1 cellular context compared by ENCODE assay signal in the genomic region with DNA sequence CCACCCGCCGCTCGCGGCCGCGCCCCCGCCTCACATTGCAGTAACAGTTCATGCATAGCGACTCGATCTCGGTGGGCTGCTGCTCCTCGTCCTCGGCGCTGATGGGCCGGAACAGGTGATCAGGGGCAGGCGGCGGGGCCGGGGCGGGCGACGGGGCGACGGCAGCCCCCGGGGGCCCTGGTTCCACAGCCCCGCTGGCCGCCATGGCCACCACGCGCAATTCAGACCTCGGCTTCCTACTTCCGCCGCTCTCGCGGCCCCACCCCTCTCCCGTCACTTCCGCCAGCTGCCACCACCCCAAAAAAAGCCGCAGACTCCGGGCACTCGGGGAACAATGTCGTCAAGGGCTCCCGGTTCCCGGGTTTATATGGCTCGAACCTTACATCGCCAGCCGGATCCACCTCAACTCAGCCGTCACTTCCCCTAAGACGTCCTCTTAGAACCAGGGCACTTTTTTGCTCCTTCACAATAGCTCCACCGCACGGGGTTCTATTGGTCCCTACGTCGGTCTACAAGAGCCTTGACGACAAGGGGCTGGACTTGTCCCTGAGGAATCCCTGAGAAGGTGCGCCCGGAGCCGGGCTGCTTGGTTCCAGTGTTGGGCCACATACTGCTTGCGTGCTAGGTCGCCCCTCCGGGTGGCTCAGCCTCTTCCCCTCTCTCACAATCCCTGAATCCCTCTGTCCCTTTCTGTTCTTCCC.
A peak's percentile ranks its signal among the peaks of the same experiment; 100 is the strongest.
TF ChIP-seq lines count a peak whose summit lies in the region.

A gene with protein sequence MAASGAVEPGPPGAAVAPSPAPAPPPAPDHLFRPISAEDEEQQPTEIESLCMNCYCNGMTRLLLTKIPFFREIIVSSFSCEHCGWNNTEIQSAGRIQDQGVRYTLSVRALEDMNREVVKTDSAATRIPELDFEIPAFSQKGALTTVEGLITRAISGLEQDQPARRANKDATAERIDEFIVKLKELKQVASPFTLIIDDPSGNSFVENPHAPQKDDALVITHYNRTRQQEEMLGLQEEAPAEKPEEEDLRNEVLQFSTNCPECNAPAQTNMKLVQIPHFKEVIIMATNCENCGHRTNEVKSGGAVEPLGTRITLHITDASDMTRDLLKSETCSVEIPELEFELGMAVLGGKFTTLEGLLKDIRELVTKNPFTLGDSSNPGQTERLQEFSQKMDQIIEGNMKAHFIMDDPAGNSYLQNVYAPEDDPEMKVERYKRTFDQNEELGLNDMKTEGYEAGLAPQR (minus strand): TSS at position 238 of the 701 bp plus-strand sequence. CDS start 33 bp downstream, at position 205.

TF ChIP-seq in HepG2, 621 proteins besides CTCF, POLR2A, EP300 and RAD21 (continued from another document and continues in another):
- TF ChIP-seq, protein P1, sequence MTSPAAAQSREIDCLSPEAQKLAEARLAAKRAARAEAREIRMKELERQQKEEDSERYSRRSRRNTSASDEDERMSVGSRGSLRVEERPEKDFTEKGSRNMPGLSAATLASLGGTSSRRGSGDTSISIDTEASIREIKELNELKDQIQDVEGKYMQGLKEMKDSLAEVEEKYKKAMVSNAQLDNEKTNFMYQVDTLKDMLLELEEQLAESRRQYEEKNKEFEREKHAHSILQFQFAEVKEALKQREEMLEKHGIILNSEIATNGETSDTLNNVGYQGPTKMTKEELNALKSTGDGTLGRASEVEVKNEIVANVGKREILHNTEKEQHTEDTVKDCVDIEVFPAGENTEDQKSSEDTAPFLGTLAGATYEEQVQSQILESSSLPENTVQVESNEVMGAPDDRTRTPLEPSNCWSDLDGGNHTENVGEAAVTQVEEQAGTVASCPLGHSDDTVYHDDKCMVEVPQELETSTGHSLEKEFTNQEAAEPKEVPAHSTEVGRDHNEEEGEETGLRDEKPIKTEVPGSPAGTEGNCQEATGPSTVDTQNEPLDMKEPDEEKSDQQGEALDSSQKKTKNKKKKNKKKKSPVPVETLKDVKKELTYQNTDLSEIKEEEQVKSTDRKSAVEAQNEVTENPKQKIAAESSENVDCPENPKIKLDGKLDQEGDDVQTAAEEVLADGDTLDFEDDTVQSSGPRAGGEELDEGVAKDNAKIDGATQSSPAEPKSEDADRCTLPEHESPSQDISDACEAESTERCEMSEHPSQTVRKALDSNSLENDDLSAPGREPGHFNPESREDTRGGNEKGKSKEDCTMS (CRISPR knock-in tag; conservative IDR thresholded peaks at IDR 0.05): no peak
- TF ChIP-seq RBFOX2 (IDR thresholded peaks at IDR 0.05; ENCODE audit: low read depth, low read length): peak; percentile 89
- peak; percentile 84 for TF ChIP-seq KAT7 (CRISPR knock-in tag; IDR thresholded peaks at IDR 0.05; ENCODE audit: borderline replicate concordance)
- no peak for TF ChIP-seq ZNF564 (CRISPR knock-in tag; IDR thresholded peaks at IDR 0.05)
- 0 out of 2 replicates have a peak, but pooled peaks have one; percentile 32 for TF ChIP-seq TSC22D2 (CRISPR knock-in tag; IDR thresholded peaks at IDR 0.05; ENCODE audit: borderline replicate concordance)
- TF ChIP-seq, protein P2, sequence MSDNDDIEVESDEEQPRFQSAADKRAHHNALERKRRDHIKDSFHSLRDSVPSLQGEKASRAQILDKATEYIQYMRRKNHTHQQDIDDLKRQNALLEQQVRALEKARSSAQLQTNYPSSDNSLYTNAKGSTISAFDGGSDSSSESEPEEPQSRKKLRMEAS (IDR thresholded peaks at IDR 0.05): peak; percentile 80
- TF ChIP-seq, protein P3, sequence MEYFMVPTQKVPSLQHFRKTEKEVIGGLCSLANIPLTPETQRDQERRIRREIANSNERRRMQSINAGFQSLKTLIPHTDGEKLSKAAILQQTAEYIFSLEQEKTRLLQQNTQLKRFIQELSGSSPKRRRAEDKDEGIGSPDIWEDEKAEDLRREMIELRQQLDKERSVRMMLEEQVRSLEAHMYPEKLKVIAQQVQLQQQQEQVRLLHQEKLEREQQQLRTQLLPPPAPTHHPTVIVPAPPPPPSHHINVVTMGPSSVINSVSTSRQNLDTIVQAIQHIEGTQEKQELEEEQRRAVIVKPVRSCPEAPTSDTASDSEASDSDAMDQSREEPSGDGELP (IDR thresholded peaks at IDR 0.05; ENCODE audit: borderline replicate concordance, low read depth): peak; percentile 98
- TF ChIP-seq, protein P4, sequence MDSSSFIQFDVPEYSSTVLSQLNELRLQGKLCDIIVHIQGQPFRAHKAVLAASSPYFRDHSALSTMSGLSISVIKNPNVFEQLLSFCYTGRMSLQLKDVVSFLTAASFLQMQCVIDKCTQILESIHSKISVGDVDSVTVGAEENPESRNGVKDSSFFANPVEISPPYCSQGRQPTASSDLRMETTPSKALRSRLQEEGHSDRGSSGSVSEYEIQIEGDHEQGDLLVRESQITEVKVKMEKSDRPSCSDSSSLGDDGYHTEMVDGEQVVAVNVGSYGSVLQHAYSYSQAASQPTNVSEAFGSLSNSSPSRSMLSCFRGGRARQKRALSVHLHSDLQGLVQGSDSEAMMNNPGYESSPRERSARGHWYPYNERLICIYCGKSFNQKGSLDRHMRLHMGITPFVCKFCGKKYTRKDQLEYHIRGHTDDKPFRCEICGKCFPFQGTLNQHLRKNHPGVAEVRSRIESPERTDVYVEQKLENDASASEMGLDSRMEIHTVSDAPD (CRISPR knock-in tag; IDR thresholded peaks at IDR 0.05): no peak
- peak; percentile 43; the same call in 1 of the 2 replicates for TF ChIP-seq ZNF878 (CRISPR knock-in tag; IDR thresholded peaks at IDR 0.05)
- TF ChIP-seq ZNF263 (CRISPR knock-in tag; IDR thresholded peaks at IDR 0.05): no peak; the same call in 1 of the 2 replicates
- TF ChIP-seq BCL6 (CRISPR knock-in tag; IDR thresholded peaks at IDR 0.05): 0 out of 2 replicates have a peak, but pooled peaks have one; percentile 6
- TF ChIP-seq KLF15 (CRISPR knock-in tag; IDR thresholded peaks at IDR 0.05; ENCODE audit: borderline replicate concordance): no peak
- TF ChIP-seq ZBTB38 (CRISPR knock-in tag; IDR thresholded peaks at IDR 0.05): no peak; the same call in 1 of the 2 replicates
- TF ChIP-seq HES4 (CRISPR knock-in tag; IDR thresholded peaks at IDR 0.05; ENCODE audit: borderline replicate concordance): 0 out of 2 replicates have a peak, but pooled peaks have one; percentile 39
- peak; percentile 92 for TF ChIP-seq YY1 (IDR thresholded peaks at IDR 0.05; ENCODE audit: insufficient read depth, insufficient replicate concordance, low read depth, low read length)
- TF ChIP-seq NFIB (CRISPR knock-in tag; IDR thresholded peaks at IDR 0.05; ENCODE audit: borderline replicate concordance): no peak
- TF ChIP-seq ZNF510 (CRISPR knock-in tag; IDR thresholded peaks at IDR 0.05; ENCODE audit: low read depth): 0 out of 2 replicates have a peak, but pooled peaks have one; percentile 51
- TF ChIP-seq CHCHD3 (CRISPR knock-in tag; IDR thresholded peaks at IDR 0.05): 0 out of 2 replicates have a peak, but pooled peaks have one; percentile 15
- TF ChIP-seq ELF4 (CRISPR knock-in tag; IDR thresholded peaks at IDR 0.05; ENCODE audit: borderline replicate concordance): 0 out of 2 replicates have a peak, but pooled peaks have one; percentile 39
- no peak for TF ChIP-seq CBX1 (IDR thresholded peaks at IDR 0.05; ENCODE audit: low read depth)
- TF ChIP-seq, protein P5, sequence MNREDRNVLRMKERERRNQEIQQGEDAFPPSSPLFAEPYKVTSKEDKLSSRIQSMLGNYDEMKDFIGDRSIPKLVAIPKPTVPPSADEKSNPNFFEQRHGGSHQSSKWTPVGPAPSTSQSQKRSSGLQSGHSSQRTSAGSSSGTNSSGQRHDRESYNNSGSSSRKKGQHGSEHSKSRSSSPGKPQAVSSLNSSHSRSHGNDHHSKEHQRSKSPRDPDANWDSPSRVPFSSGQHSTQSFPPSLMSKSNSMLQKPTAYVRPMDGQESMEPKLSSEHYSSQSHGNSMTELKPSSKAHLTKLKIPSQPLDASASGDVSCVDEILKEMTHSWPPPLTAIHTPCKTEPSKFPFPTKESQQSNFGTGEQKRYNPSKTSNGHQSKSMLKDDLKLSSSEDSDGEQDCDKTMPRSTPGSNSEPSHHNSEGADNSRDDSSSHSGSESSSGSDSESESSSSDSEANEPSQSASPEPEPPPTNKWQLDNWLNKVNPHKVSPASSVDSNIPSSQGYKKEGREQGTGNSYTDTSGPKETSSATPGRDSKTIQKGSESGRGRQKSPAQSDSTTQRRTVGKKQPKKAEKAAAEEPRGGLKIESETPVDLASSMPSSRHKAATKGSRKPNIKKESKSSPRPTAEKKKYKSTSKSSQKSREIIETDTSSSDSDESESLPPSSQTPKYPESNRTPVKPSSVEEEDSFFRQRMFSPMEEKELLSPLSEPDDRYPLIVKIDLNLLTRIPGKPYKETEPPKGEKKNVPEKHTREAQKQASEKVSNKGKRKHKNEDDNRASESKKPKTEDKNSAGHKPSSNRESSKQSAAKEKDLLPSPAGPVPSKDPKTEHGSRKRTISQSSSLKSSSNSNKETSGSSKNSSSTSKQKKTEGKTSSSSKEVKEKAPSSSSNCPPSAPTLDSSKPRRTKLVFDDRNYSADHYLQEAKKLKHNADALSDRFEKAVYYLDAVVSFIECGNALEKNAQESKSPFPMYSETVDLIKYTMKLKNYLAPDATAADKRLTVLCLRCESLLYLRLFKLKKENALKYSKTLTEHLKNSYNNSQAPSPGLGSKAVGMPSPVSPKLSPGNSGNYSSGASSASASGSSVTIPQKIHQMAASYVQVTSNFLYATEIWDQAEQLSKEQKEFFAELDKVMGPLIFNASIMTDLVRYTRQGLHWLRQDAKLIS (CRISPR knock-in tag; IDR thresholded peaks at IDR 0.05): no peak
- TF ChIP-seq, protein P6, sequence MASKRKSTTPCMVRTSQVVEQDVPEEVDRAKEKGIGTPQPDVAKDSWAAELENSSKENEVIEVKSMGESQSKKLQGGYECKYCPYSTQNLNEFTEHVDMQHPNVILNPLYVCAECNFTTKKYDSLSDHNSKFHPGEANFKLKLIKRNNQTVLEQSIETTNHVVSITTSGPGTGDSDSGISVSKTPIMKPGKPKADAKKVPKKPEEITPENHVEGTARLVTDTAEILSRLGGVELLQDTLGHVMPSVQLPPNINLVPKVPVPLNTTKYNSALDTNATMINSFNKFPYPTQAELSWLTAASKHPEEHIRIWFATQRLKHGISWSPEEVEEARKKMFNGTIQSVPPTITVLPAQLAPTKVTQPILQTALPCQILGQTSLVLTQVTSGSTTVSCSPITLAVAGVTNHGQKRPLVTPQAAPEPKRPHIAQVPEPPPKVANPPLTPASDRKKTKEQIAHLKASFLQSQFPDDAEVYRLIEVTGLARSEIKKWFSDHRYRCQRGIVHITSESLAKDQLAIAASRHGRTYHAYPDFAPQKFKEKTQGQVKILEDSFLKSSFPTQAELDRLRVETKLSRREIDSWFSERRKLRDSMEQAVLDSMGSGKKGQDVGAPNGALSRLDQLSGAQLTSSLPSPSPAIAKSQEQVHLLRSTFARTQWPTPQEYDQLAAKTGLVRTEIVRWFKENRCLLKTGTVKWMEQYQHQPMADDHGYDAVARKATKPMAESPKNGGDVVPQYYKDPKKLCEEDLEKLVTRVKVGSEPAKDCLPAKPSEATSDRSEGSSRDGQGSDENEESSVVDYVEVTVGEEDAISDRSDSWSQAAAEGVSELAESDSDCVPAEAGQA (IDR thresholded peaks at IDR 0.05; ENCODE audit: low read depth): peak; percentile 69; the same call in 1 of the 2 replicates
- TF ChIP-seq, protein P6 (CRISPR knock-in tag; IDR thresholded peaks at IDR 0.05; ENCODE audit: borderline replicate concordance): no peak
- no peak for TF ChIP-seq PHF21A (CRISPR knock-in tag; IDR thresholded peaks at IDR 0.05)
- TF ChIP-seq ZNF501 (CRISPR knock-in tag; IDR thresholded peaks at IDR 0.05): peak; percentile 64; the same call in 1 of the 2 replicates
- TF ChIP-seq, protein P7, sequence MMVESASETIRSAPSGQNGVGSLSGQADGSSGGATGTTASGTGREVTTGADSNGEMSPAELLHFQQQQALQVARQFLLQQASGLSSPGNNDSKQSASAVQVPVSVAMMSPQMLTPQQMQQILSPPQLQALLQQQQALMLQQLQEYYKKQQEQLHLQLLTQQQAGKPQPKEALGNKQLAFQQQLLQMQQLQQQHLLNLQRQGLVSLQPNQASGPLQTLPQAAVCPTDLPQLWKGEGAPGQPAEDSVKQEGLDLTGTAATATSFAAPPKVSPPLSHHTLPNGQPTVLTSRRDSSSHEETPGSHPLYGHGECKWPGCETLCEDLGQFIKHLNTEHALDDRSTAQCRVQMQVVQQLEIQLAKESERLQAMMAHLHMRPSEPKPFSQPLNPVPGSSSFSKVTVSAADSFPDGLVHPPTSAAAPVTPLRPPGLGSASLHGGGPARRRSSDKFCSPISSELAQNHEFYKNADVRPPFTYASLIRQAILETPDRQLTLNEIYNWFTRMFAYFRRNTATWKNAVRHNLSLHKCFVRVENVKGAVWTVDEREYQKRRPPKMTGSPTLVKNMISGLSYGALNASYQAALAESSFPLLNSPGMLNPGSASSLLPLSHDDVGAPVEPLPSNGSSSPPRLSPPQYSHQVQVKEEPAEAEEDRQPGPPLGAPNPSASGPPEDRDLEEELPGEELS (CRISPR knock-in tag; IDR thresholded peaks at IDR 0.05): no peak
- TF ChIP-seq ZNF101 (CRISPR knock-in tag; IDR thresholded peaks at IDR 0.05; ENCODE audit: borderline replicate concordance, low read depth): no peak
- TF ChIP-seq KDM3A (CRISPR knock-in tag; IDR thresholded peaks at IDR 0.05; ENCODE audit: low read depth): peak; percentile 41; the same call in 1 of the 2 replicates
- peak; percentile 86; the same call in 1 of the 3 replicates for TF ChIP-seq MXI1 (IDR thresholded peaks at IDR 0.05; ENCODE audit: borderline replicate concordance, low read depth, low read length)
- TF ChIP-seq, protein P8, sequence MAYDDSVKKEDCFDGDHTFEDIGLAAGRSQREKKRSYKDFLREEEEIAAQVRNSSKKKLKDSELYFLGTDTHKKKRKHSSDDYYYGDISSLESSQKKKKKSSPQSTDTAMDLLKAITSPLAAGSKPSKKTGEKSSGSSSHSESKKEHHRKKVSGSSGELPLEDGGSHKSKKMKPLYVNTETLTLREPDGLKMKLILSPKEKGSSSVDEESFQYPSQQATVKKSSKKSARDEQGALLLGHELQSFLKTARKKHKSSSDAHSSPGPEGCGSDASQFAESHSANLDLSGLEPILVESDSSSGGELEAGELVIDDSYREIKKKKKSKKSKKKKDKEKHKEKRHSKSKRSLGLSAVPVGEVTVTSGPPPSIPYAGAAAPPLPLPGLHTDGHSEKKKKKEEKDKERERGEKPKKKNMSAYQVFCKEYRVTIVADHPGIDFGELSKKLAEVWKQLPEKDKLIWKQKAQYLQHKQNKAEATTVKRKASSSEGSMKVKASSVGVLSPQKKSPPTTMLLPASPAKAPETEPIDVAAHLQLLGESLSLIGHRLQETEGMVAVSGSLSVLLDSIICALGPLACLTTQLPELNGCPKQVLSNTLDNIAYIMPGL (CRISPR knock-in tag; IDR thresholded peaks at IDR 0.05; ENCODE audit: borderline replicate concordance in 1 of 2, low read depth in 1 of 2): peak; percentile 42 to 48; a peak in 1 of 4 replicates
- no peak for TF ChIP-seq ZNF746 (CRISPR knock-in tag; IDR thresholded peaks at IDR 0.05)
- TF ChIP-seq REL (CRISPR knock-in tag; conservative IDR thresholded peaks at IDR 0.05): 0 out of 2 replicates have a peak, but pooled peaks have one; percentile 19
